8 cellular contexts compared by ENCODE assay signal in the genomic region with DNA sequence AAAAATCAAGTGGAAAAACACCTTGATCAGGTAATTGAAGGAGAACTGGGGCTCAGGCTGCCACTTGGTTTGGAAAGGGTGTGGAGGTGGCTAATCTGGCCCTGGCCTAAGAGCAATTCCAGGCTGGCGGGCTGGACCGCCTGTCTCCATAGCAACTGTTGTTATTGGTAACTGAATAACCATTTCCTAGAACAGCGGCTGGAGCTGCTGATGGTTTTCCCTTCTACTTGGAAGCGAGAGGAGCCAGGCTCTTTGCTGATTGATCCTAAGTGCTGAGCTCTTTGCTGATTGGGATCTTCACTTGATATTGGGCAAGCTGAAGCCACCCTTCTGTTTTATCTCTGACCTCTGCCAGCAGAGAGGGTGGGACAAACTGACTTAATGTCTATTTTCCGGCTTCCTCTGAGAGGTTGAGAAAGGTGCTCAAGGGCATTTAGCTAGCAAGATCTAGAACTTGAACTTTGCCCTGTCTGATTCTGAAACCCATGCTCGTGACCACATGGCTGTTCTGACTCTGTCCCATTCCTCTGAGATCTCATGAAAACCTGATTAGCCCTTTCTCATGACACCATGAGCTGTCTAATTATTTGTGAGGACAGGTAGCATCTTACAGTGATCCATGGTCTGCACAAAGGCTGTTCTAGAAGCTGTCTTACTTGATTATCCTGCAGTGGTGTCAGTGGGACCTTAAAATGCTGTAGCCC.
DNase-seq lines count a peak whose midpoint lies in the region; ATAC-seq and TF ChIP-seq lines count a peak whose summit lies in the region.

No MANE protein-coding gene starts in this region.

- H3K4me3 ChIP-seq in left ventricle myocardium inferior (no peak overlapping the region), fibroblast of the aortic adventitia (ENCODE audit: low read depth, low read length) (no peak overlapping the region), upper lobe of right lung (no peak overlapping the region), ascending aorta (no peak overlapping the region)

- no peak overlapping the region for H3K27ac ChIP-seq in left ventricle myocardium inferior (replicated peaks)
- H3K27ac ChIP-seq in upper lobe of right lung, result no peak overlapping the region
- H3K27ac ChIP-seq in ascending aorta, result no peak overlapping the region

- H3K9me3 ChIP-seq in left ventricle myocardium inferior (replicated peaks) (no peaks in the 10 kb centered on the region), upper lobe of right lung (no peaks in the 10 kb centered on the region), ascending aorta (no peaks in the 10 kb centered on the region)

- ATAC-seq in Right ventricle myocardium superior (ENCODE audit: poor library complexity), result peak; percentile 68
- ATAC-seq in upper lobe of right lung, result no peak
- no peak for ATAC-seq in HG03354 (IDR thresholded peaks at IDR 0.05; ENCODE audit: poor library complexity, severe bottlenecking, unreplicated experiment)

- H3K27me3 ChIP-seq in left ventricle myocardium inferior (ENCODE audit: low read depth), result peaks cover 60% of the 10 kb centered on the region
- no peaks in the 10 kb centered on the region for H3K27me3 ChIP-seq in upper lobe of right lung
- no peaks in the 10 kb centered on the region for H3K27me3 ChIP-seq in ascending aorta

- intact Hi-C loops in Right ventricle myocardium superior (cut with DNase I), result no loop called here
- intact Hi-C loops in left ventricle myocardium inferior (cut with micrococcal nuclease), result no loop called here
- intact Hi-C loops in upper lobe of right lung (cut with DNase I), result no loop called here
- intact Hi-C loops in ascending aorta (cut with DNase I), result no loop called here

- DNase-seq in Right ventricle myocardium superior (no peak), left ventricle myocardium inferior (no peak), NCI-H526 (lab: John Stamatoyannopoulos, UW) (peak; percentile 11 to 75), fibroblast of the aortic adventitia (ENCODE audit: low read depth) (peak; percentile 53), upper lobe of right lung (peak; percentile 13), ascending aorta (ENCODE audit: low spot score in 2 of 2) (no peak)
- no peak for DNase-seq in stimulated activated naive CD4-positive, alpha-beta T cell (lab: John Stamatoyannopoulos, UW)

- H3K36me3 ChIP-seq in left ventricle myocardium inferior (no peaks in the 10 kb centered on the region), upper lobe of right lung (no peaks in the 10 kb centered on the region), ascending aorta (no peaks in the 10 kb centered on the region)

- H3K4me1 ChIP-seq in left ventricle myocardium inferior, result no peaks in the 10 kb centered on the region
- no peaks in the 10 kb centered on the region for H3K4me1 ChIP-seq in upper lobe of right lung
- no peaks in the 10 kb centered on the region for H3K4me1 ChIP-seq in ascending aorta

- TF ChIP-seq CTCF in left ventricle myocardium inferior (IDR thresholded peaks at IDR 0.05; ENCODE audit: borderline replicate concordance) (no peak), fibroblast of the aortic adventitia (IDR thresholded peaks at IDR 0.05; ENCODE audit: insufficient read depth, low read length) (no peak), upper lobe of right lung (IDR thresholded peaks at IDR 0.05) (no peak), ascending aorta (IDR thresholded peaks at IDR 0.05) (no peak)

Comparison
In these comparisons a context has a peak if more than half of its experiments do, and no peak if none do; other contexts are left out.
1. DNase-seq: peak in NCI-H526 (2 of 2), fibroblast of the aortic adventitia (single experiment) and upper lobe of right lung (single experiment); none in Right ventricle myocardium superior (single experiment), left ventricle myocardium inferior (single experiment), stimulated activated naive CD4-positive, alpha-beta T cell (0 of 6) and ascending aorta (0 of 2).